8 cellular contexts compared by ENCODE assay signal in genomic region chr1:54798769-54799641, GRCh38. TPM values are rescaled to one million over a fixed set of nuclear protein-coding genes. Genes with fewer than 3 reads are reported as not detected.
DNase-seq lines count a peak whose midpoint lies in the region; ATAC-seq lines count a peak whose summit lies in the region.
"Had no signal": no experiment of that assay in that cellular context is flagged by ENCODE, and none has a peak within 500 bp of the region (broad histone marks: within the 10 kb centered on the region; RNA-seq: fewer than 3 reads in every experiment).

No MANE protein-coding gene starts in this region.

- H3K9me3 Mint-ChIP-seq in activated naive CD4-positive, alpha-beta T cell treated with anti-CD3 and anti-CD28 coated beads, Interleukin-2, amount 10 ng/mL, durations not matched to agents 7 days and 5 days = no peaks in the 10 kb centered on the region

- H3K79me2 ChIP-seq in Karpas-422 (ENCODE audit: low read length) = no peaks in the 10 kb centered on the region

- H3K36me3 ChIP-seq in Karpas-422 (ENCODE audit: insufficient read depth, low read length) = no peaks in the 10 kb centered on the region

- no peaks in the 10 kb centered on the region for H3K4me1 ChIP-seq in Karpas-422 (ENCODE audit: low read length)

- peak overlapping the region; percentile 83 for H3K27ac Mint-ChIP-seq in activated naive CD4-positive, alpha-beta T cell treated with anti-CD3 and anti-CD28 coated beads, Interleukin-2, amount 10 ng/mL, durations not matched to agents 7 days and 5 days

- H3K9ac ChIP-seq in Karpas-422 (ENCODE audit: low read length) = no peak overlapping the region

- peaks cover 58% of the 10 kb centered on the region for H3K4me1 Mint-ChIP-seq in activated naive CD4-positive, alpha-beta T cell treated with anti-CD3 and anti-CD28 coated beads, Interleukin-2, amount 10 ng/mL, durations not matched to agents 7 days and 5 days

- no peak overlapping the region for H2AFZ ChIP-seq in Karpas-422 (ENCODE audit: low read length)

- H4K20me1 ChIP-seq in Karpas-422 (ENCODE audit: insufficient read depth, low read depth, low read length) = no peaks in the 10 kb centered on the region

- no peak for DNase-seq in activated naive CD4-positive, alpha-beta T cell treated with anti-CD3 and anti-CD28 coated beads, Interleukin-2, amount 10 ng/mL, durations not matched to agents 7 days and 5 days
- DNase-seq in sciatic nerve (ENCODE audit: low spot score) = peak; percentile 26
- DNase-seq in Karpas-422 = no peak
- no peak for DNase-seq in GM19238 (ENCODE audit: insufficient read length, low spot score)
- DNase-seq in amygdala (lab: John Stamatoyannopoulos, UW) = no peak

- H3K27me3 ChIP-seq in Karpas-422 (ENCODE audit: low read length) = no peaks in the 10 kb centered on the region

- no peak overlapping the region for H3K27ac ChIP-seq in Karpas-422 (ENCODE audit: low read length)

- intact Hi-C loops in sciatic nerve (cut with DNase I) = loop anchor here (5.0 kb wide), 1 partner anchor 112 kb away; no protein-coding TSS in a partner anchor

- peak overlapping the region; percentile 83 for H3K4me3 Mint-ChIP-seq in activated naive CD4-positive, alpha-beta T cell treated with anti-CD3 and anti-CD28 coated beads, Interleukin-2, amount 10 ng/mL, durations not matched to agents 7 days and 5 days

- H3K27me3 Mint-ChIP-seq in activated naive CD4-positive, alpha-beta T cell treated with anti-CD3 and anti-CD28 coated beads, Interleukin-2, amount 10 ng/mL, durations not matched to agents 7 days and 5 days = no peaks in the 10 kb centered on the region

- CTCF ChIA-PET in activated naive CD4-positive, alpha-beta T cell treated with anti-CD3 and anti-CD28 coated beads, Interleukin-2, amount 10 ng/mL, durations not matched to agents 7 days and 5 days (lab: Charles Lee) = interaction anchor here (1.0 to 3.5 kb wide), 4 partner anchors 8 to 82 kb away, joined by 3 to 20 read pairs (median 9); partner anchors contain the start of genes PARS2 and TTC4

- no peaks in the 10 kb centered on the region for H3K9me2 ChIP-seq in Karpas-422 (replicated peaks; ENCODE audit: insufficient read depth, low read length)

- peaks cover 3% of the 10 kb centered on the region for H3K36me3 Mint-ChIP-seq in activated naive CD4-positive, alpha-beta T cell treated with anti-CD3 and anti-CD28 coated beads, Interleukin-2, amount 10 ng/mL, durations not matched to agents 7 days and 5 days

- ATAC-seq in GM18870 (IDR thresholded peaks at IDR 0.05; ENCODE audit: unreplicated experiment) = peak; percentile 48
- peak; percentile 40 for ATAC-seq in HG03045 (IDR thresholded peaks at IDR 0.05; ENCODE audit: unreplicated experiment)
- no peak for ATAC-seq in sciatic nerve

- H3K9me3 ChIP-seq in Karpas-422 (ENCODE audit: low read length) = no peaks in the 10 kb centered on the region

- H3K4me3 ChIP-seq in Karpas-422 (ENCODE audit: low read length) = no peak overlapping the region

- H3K4me2 ChIP-seq in Karpas-422 (ENCODE audit: low read depth, low read length, poor library complexity, severe bottlenecking) = no peak overlapping the region

RNA-seq across cellular contexts. Expression of gene TTC22, which starts 2.1 kb away (rescaled TPM):
- 0.36 TPM for total RNA-seq in sciatic nerve
- not detected in 2 replicates for total RNA-seq in Karpas-422 (2014; rRNA removed; shearing (Covaris generic); ENCODE audit: low replicate concordance)
- total RNA-seq: glomerular endothelial cell had no signal

RNA-seq across cellular contexts. Expression of gene PARS2, which starts 34.7 kb away (rescaled TPM):
- total RNA-seq in sciatic nerve = 3.6 TPM
- total RNA-seq in Karpas-422 (2014; rRNA removed; shearing (Covaris generic); ENCODE audit: low replicate concordance) = 8.2 and 9.0 TPM in 2 replicates
